In genomic region chr5:7606840-7607453, GRCh38 we compare ENCODE assay signal across 19 cellular contexts.
"Had no signal": no experiment of that assay in that cellular context is flagged by ENCODE, and none has a peak within 500 bp of the region (broad histone marks: within the 10 kb centered on the region; RNA-seq: fewer than 3 reads in every experiment).

No MANE protein-coding gene starts in this region.

- H3K9me3 ChIP-seq: thoracic aorta, upper lobe of right lung had no signal

- FAIRE-seq: colon, frontal cortex had no signal

- H3K36me3 Mint-ChIP-seq: activated naive CD8-positive, alpha-beta T cell treated with anti-CD3 and anti-CD28 coated beads, Interleukin-2, amount 10 ng/mL, durations not matched to agents 7 days and 5 days; stimulated activated naive B cell treated with anti-CD40 and anti-IgM and Interleukin-4, amounts not matched to agents 10 μg/mL and 1 μg/mL and 100 μg/mL, for 72 hours had no signal

- H3K4me1 Mint-ChIP-seq: activated naive CD8-positive, alpha-beta T cell treated with anti-CD3 and anti-CD28 coated beads, Interleukin-2, amount 10 ng/mL, durations not matched to agents 7 days and 5 days; stimulated activated naive B cell treated with anti-CD40 and anti-IgM and Interleukin-4, amounts not matched to agents 10 μg/mL and 1 μg/mL and 100 μg/mL, for 72 hours had no signal

- H3K4me3 Mint-ChIP-seq: activated naive CD8-positive, alpha-beta T cell treated with anti-CD3 and anti-CD28 coated beads, Interleukin-2, amount 10 ng/mL, durations not matched to agents 7 days and 5 days; activated T-helper 1 cell treated with anti-CD3 and anti-CD28 coated beads, Interleukin-12 subunit alpha, Interleukin-12 subunit beta, Interleukin-2, Interleukin-4 antibody, amounts not matched to agents 30 ng/mL and 10 ng/mL and 1 ng/mL, durations not matched to agents 14 hours and 24 hours and 36 hours; stimulated activated naive B cell treated with anti-CD40 and anti-IgM and Interleukin-4, amounts not matched to agents 10 μg/mL and 1 μg/mL and 100 μg/mL, for 72 hours; T-helper 1 cell treated with Interleukin-12 subunit alpha and Interleukin-12 subunit beta and Interleukin-4 antibody, amounts not matched to agents 30 μg/mL and 1 μg/mL, for 36 hours had no signal

- H3K9me3 Mint-ChIP-seq: activated T-helper 1 cell treated with anti-CD3 and anti-CD28 coated beads, Interleukin-12 subunit alpha, Interleukin-12 subunit beta, Interleukin-2, Interleukin-4 antibody, amounts not matched to agents 30 ng/mL and 10 ng/mL and 1 ng/mL, durations not matched to agents 14 hours and 24 hours and 36 hours had no signal

- ATAC-seq: left lung; stimulated activated naive B cell treated with anti-CD40 and anti-IgM and Interleukin-4, amounts not matched to agents 10 μg/mL and 1 μg/mL and 100 μg/mL, for 72 hours; upper lobe of right lung had no signal

- H3K36me3 ChIP-seq: brain microvascular endothelial cell, left lung, thoracic aorta, upper lobe of right lung had no signal

- H3K27ac Mint-ChIP-seq: activated naive CD8-positive, alpha-beta T cell treated with anti-CD3 and anti-CD28 coated beads, Interleukin-2, amount 10 ng/mL, durations not matched to agents 7 days and 5 days; activated T-helper 1 cell treated with anti-CD3 and anti-CD28 coated beads, Interleukin-12 subunit alpha, Interleukin-12 subunit beta, Interleukin-2, Interleukin-4 antibody, amounts not matched to agents 30 ng/mL and 10 ng/mL and 1 ng/mL, durations not matched to agents 14 hours and 24 hours and 36 hours; stimulated activated naive B cell treated with anti-CD40 and anti-IgM and Interleukin-4, amounts not matched to agents 10 μg/mL and 1 μg/mL and 100 μg/mL, for 72 hours; T-helper 1 cell treated with Interleukin-12 subunit alpha and Interleukin-12 subunit beta and Interleukin-4 antibody, amounts not matched to agents 30 μg/mL and 1 μg/mL, for 36 hours had no signal

- H3K4me3 ChIP-seq: left lung, thoracic aorta, upper lobe of right lung had no signal

- H3K27me3 Mint-ChIP-seq: stimulated activated naive B cell treated with anti-CD40 and anti-IgM and Interleukin-4, amounts not matched to agents 10 μg/mL and 1 μg/mL and 100 μg/mL, for 72 hours had no signal

- H3K4me1 ChIP-seq: left lung, upper lobe of right lung had no signal

- DNase-seq: activated CD4-positive, alpha-beta T cell treated with anti-CD3 and anti-CD28 coated beads for 1 hour; activated CD4-positive, alpha-beta T cell treated with anti-CD3 and anti-CD28 coated beads, Interleukin-2, amount 50 U/mL, for 48 hours; activated naive CD8-positive, alpha-beta T cell treated with anti-CD3 and anti-CD28 coated beads, Interleukin-2, amount 10 ng/mL, durations not matched to agents 7 days and 5 days; activated T-cell treated with anti-CD3 and anti-CD28 coated beads for 4 hours; amygdala; brain microvascular endothelial cell; central memory CD4-positive, alpha-beta T cell; hypothalamus; islet precursor cell; left lung; occipital lobe; stimulated activated naive B cell treated with anti-CD40 and anti-IgM and Interleukin-4, amounts not matched to agents 10 μg/mL and 1 μg/mL and 100 μg/mL, for 72 hours; upper lobe of right lung had no signal

- H3K27ac ChIP-seq: brain microvascular endothelial cell, left lung, thoracic aorta, upper lobe of right lung, VCaP had no signal

- H3K27me3 ChIP-seq: brain microvascular endothelial cell, left lung, upper lobe of right lung had no signal
